Comparison of ENCODE assay signal across 8 cellular contexts in genomic region chr1:70353641-70354331, GRCh38. TPM values are rescaled to one million over a fixed set of nuclear protein-coding genes. Genes with fewer than 3 reads are reported as not detected.
DNase-seq lines count a peak whose midpoint lies in the region; ATAC-seq and TF ChIP-seq lines count a peak whose summit lies in the region.

No MANE protein-coding gene starts in this region.

- H3K18ac ChIP-seq in mesendoderm (ENCODE audit: low read length): peak overlapping the region; percentile 69

- H3K27me3 Mint-ChIP-seq in stimulated activated naive CD8-positive, alpha-beta T cell treated with anti-CD3 and anti-CD28 coated beads, Interleukin-15, amount 100 ng/mL, for 72 hours: no peaks in the 10 kb centered on the region

- no peak for TF ChIP-seq CTCF in GM10266 (IDR thresholded peaks at IDR 0.05; ENCODE audit: control insufficient read depth, insufficient read depth, low read depth, missing control alignments)

- peak overlapping the region; percentile 99 for H3K4me3 ChIP-seq in mesendoderm (ENCODE audit: low read length)

- H3K79me2 ChIP-seq in mesendoderm (ENCODE audit: control insufficient read depth, insufficient read depth, low read length): peaks cover 40% of the 10 kb centered on the region

- no peak overlapping the region for H2BK15ac ChIP-seq in mesendoderm (replicated peaks; ENCODE audit: low read depth)

- DNase-seq in ELF-1 (ENCODE audit: low read depth, low spot score) (peak; percentile 57), T1000 (lab: John Stamatoyannopoulos, UW) (peak; percentile 48), dermis blood vessel endothelial cell (peak; percentile 38), mesendoderm (peak; percentile 51), GM10266 (ENCODE audit: extremely low spot score) (no peak)
- peak; percentile 78 to 83 for DNase-seq in stimulated activated naive CD8-positive, alpha-beta T cell treated with anti-CD3 and anti-CD28 coated beads, Interleukin-15, amount 100 ng/mL, for 72 hours

- ATAC-seq in GM21367 (IDR thresholded peaks at IDR 0.05; ENCODE audit: unreplicated experiment) (peak; percentile 20), HG03571 (IDR thresholded peaks at IDR 0.05; ENCODE audit: unreplicated experiment) (peak; percentile 17)
- peak; percentile 51 for ATAC-seq in stimulated activated naive CD8-positive, alpha-beta T cell treated with anti-CD3 and anti-CD28 coated beads, Interleukin-15, amount 100 ng/mL, for 72 hours

- peak overlapping the region; percentile 88 for H3K4me2 ChIP-seq in mesendoderm (ENCODE audit: low read length)

- peak overlapping the region; percentile 100 for H3K27ac Mint-ChIP-seq in stimulated activated naive CD8-positive, alpha-beta T cell treated with anti-CD3 and anti-CD28 coated beads, Interleukin-15, amount 100 ng/mL, for 72 hours

- no peaks in the 10 kb centered on the region for H3K36me3 ChIP-seq in mesendoderm (ENCODE audit: control insufficient read depth, insufficient read depth, low read length)

- H3K4me1 Mint-ChIP-seq in stimulated activated naive CD8-positive, alpha-beta T cell treated with anti-CD3 and anti-CD28 coated beads, Interleukin-15, amount 100 ng/mL, for 72 hours: peaks cover 46% of the 10 kb centered on the region

- H2AK5ac ChIP-seq in mesendoderm (ENCODE audit: low read length): no peak overlapping the region

- no peak overlapping the region for H2BK120ac ChIP-seq in mesendoderm (ENCODE audit: low read depth, low read length)

- H3K23ac ChIP-seq in mesendoderm (ENCODE audit: low read length): peak overlapping the region; percentile 91

- peak overlapping the region; percentile 87 for H3K27ac ChIP-seq in mesendoderm (ENCODE audit: low read depth, low read length)

- H3K79me1 ChIP-seq in mesendoderm (ENCODE audit: low read length): peaks cover 1% of the 10 kb centered on the region

- H3K4me3 Mint-ChIP-seq in stimulated activated naive CD8-positive, alpha-beta T cell treated with anti-CD3 and anti-CD28 coated beads, Interleukin-15, amount 100 ng/mL, for 72 hours: peak overlapping the region; percentile 97 to 98

- no peak overlapping the region for H4K8ac ChIP-seq in mesendoderm (ENCODE audit: low read depth, low read length)

- H3K27me3 ChIP-seq in mesendoderm (ENCODE audit: insufficient read depth, low read length, poor library complexity): no peaks in the 10 kb centered on the region

- peak overlapping the region; percentile 99 for H3K9ac ChIP-seq in mesendoderm (ENCODE audit: low read length)

- H3K4ac ChIP-seq in mesendoderm (ENCODE audit: low read depth, low read length): no peak overlapping the region

- H3K56ac ChIP-seq in mesendoderm (ENCODE audit: low read length): peak overlapping the region; percentile 99

- WGBS in mesendoderm (ENCODE audit: extremely low coverage, insufficient coverage, low lambda C conversion rate): no CpG with 5 or more reads among the region's 34 CpGs

- peak overlapping the region; percentile 31 for H2BK5ac ChIP-seq in mesendoderm (ENCODE audit: low read length)

- H4K5ac ChIP-seq in mesendoderm (ENCODE audit: low read length): no peak overlapping the region

- H3K4me1 ChIP-seq in mesendoderm (ENCODE audit: control insufficient read depth, low read depth, low read length): no peaks in the 10 kb centered on the region

- H3K9me3 Mint-ChIP-seq in stimulated activated naive CD8-positive, alpha-beta T cell treated with anti-CD3 and anti-CD28 coated beads, Interleukin-15, amount 100 ng/mL, for 72 hours: no peaks in the 10 kb centered on the region

RNA-seq across cellular contexts. Expression of gene ANKRD13C, which starts 0.7 kb away (rescaled TPM):
- total RNA-seq in dermis blood vessel endothelial cell: 25.9 and 27.6 TPM in 2 replicates
- polyA plus RNA-seq in mesendoderm (2013, experiment 1 of 2): 19.4 TPM
- polyA plus RNA-seq in mesendoderm (2013, experiment 2 of 2): 18.5 TPM

RNA-seq across cellular contexts. Expression of gene CTH, which starts 57.3 kb away (rescaled TPM):
- total RNA-seq in dermis blood vessel endothelial cell: 1.0 and 1.5 TPM in 2 replicates
- polyA plus RNA-seq in mesendoderm (2013, experiment 1 of 2): 18.5 TPM
- 20.1 TPM for polyA plus RNA-seq in mesendoderm (2013, experiment 2 of 2)
